ENCODE assay signal across 1 cellular context in the genomic region with DNA sequence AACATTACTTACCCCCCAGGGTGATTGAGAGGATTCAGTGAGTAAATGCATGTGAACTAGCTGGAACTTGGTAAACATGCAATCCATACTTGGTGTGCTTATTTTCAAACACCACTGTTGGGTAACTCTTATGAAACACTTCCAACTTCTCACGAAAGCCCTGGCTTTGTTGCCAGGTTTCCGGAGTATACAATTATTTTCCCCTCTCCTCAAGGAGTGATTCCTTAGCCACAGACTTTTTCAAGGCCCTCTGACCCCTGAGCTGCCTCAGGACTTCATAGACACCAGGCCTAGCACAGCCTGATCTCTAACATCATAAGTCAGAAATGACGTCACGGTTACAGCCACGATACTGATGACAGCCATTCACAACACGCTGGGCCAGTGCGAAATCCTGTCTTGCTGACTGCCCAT.
TF ChIP-seq lines count a peak whose summit lies in the region.

No MANE protein-coding gene starts in this region.

TF ChIP-seq in HepG2, 621 proteins besides CTCF, POLR2A, EP300 and RAD21 (continues in another document):
- TF ChIP-seq KDM4B (CRISPR knock-in tag; IDR thresholded peaks at IDR 0.05) (no peak), AGO1 (IDR thresholded peaks at IDR 0.05; ENCODE audit: low read depth, low read length, poor library complexity, severe bottlenecking) (no peak), THAP7 (CRISPR knock-in tag; IDR thresholded peaks at IDR 0.05) (peak; percentile 81; the same call in 1 of the 2 replicates), SOX6 (IDR thresholded peaks at IDR 0.05) (no peak), SOX6 (CRISPR knock-in tag; IDR thresholded peaks at IDR 0.05) (peak; percentile 84), KAT7 (CRISPR knock-in tag; IDR thresholded peaks at IDR 0.05; ENCODE audit: borderline replicate concordance) (no peak), ZFP37 (CRISPR knock-in tag; IDR thresholded peaks at IDR 0.05; ENCODE audit: borderline replicate concordance) (no peak), HMG20B (CRISPR knock-in tag; conservative IDR thresholded peaks at IDR 0.05) (no peak), FOXJ3 (CRISPR knock-in tag; IDR thresholded peaks at IDR 0.05; ENCODE audit: borderline replicate concordance) (0 out of 2 replicates have a peak, but pooled peaks have one; percentile 53), RXRA (CRISPR knock-in tag; IDR thresholded peaks at IDR 0.05) (no peak), CAMTA2 (CRISPR knock-in tag; IDR thresholded peaks at IDR 0.05; ENCODE audit: borderline replicate concordance) (no peak), POGZ (CRISPR knock-in tag; IDR thresholded peaks at IDR 0.05) (0 out of 2 replicates have a peak, but pooled peaks have one; percentile 10), SIX1 (CRISPR knock-in tag; IDR thresholded peaks at IDR 0.05; ENCODE audit: borderline replicate concordance) (no peak), ZNF574 (CRISPR knock-in tag; IDR thresholded peaks at IDR 0.05) (no peak), ZMYM4 (CRISPR knock-in tag; IDR thresholded peaks at IDR 0.05) (no peak), ZFP82 (CRISPR knock-in tag; IDR thresholded peaks at IDR 0.05; ENCODE audit: borderline replicate concordance) (no peak), ZNF337 (CRISPR knock-in tag; IDR thresholded peaks at IDR 0.05; ENCODE audit: borderline replicate concordance, low read depth) (no peak), MXD3 (CRISPR knock-in tag; IDR thresholded peaks at IDR 0.05) (no peak), ZNF891 (CRISPR knock-in tag; IDR thresholded peaks at IDR 0.05) (no peak), ASH2L (IDR thresholded peaks at IDR 0.05; ENCODE audit: insufficient read length, low read depth, low read length) (no peak), CREBL2 (CRISPR knock-in tag; IDR thresholded peaks at IDR 0.05; ENCODE audit: borderline replicate concordance) (no peak), ZNF761 (CRISPR knock-in tag; conservative IDR thresholded peaks at IDR 0.05) (no peak), ZNF3 (CRISPR knock-in tag; IDR thresholded peaks at IDR 0.05) (no peak), MEF2D (CRISPR knock-in tag; IDR thresholded peaks at IDR 0.05) (0 out of 2 replicates have a peak, but pooled peaks have one; percentile 30), FOXP4 (CRISPR knock-in tag; IDR thresholded peaks at IDR 0.05) (peak; percentile 74), NCOA2 (CRISPR knock-in tag; IDR thresholded peaks at IDR 0.05) (peak; percentile 57; the same call in 1 of the 2 replicates), SAP130 (CRISPR knock-in tag; IDR thresholded peaks at IDR 0.05; ENCODE audit: low read depth) (peak; percentile 45; the same call in 1 of the 2 replicates), ELF1 (CRISPR knock-in tag; IDR thresholded peaks at IDR 0.05) (no peak), NRL (CRISPR knock-in tag; IDR thresholded peaks at IDR 0.05; ENCODE audit: borderline replicate concordance) (no peak), RXRB (CRISPR knock-in tag; IDR thresholded peaks at IDR 0.05; ENCODE audit: borderline replicate concordance) (peak; percentile 52), ATF6 (CRISPR knock-in tag; conservative IDR thresholded peaks at IDR 0.05) (no peak), ZNF441 (CRISPR knock-in tag; IDR thresholded peaks at IDR 0.05; ENCODE audit: borderline replicate concordance) (0 out of 2 replicates have a peak, but pooled peaks have one; percentile 24), ZNF326 (CRISPR knock-in tag; IDR thresholded peaks at IDR 0.05; ENCODE audit: borderline replicate concordance) (0 out of 2 replicates have a peak, but pooled peaks have one; percentile 28), ZNF432 (CRISPR knock-in tag; IDR thresholded peaks at IDR 0.05; ENCODE audit: borderline replicate concordance) (no peak)
- TF ChIP-seq, protein P1, sequence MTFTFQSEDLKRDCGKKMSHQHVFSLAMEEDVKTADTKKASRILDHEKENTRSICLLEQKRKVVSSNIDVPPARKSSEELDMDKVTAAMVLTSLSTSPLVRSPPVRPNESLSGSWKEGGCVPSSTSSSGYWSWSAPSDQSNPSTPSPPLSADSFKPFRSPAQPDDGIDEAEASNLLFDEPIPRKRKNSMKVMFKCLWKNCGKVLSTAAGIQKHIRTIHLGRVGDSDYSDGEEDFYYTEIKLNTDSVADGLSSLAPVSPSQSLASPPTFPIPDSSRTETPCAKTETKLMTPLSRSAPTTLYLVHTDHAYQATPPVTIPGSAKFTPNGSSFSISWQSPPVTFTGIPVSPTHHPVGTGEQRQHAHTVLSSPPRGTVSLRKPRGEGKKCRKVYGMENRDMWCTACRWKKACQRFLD (CRISPR knock-in tag; IDR thresholded peaks at IDR 0.05; ENCODE audit: borderline replicate concordance): no peak
- TF ChIP-seq, protein P2, sequence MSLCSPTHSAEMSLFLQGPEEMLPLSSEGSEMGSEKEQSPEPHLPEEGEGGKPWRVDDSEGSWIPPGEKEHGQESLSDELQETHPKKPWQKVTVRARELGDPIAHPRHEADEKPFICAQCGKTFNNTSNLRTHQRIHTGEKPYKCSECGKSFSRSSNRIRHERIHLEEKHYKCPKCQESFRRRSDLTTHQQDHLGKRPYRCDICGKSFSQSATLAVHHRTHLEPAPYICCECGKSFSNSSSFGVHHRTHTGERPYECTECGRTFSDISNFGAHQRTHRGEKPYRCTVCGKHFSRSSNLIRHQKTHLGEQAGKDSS (CRISPR knock-in tag; IDR thresholded peaks at IDR 0.05; ENCODE audit: borderline replicate concordance, low read depth): no peak
- TF ChIP-seq, protein P3, sequence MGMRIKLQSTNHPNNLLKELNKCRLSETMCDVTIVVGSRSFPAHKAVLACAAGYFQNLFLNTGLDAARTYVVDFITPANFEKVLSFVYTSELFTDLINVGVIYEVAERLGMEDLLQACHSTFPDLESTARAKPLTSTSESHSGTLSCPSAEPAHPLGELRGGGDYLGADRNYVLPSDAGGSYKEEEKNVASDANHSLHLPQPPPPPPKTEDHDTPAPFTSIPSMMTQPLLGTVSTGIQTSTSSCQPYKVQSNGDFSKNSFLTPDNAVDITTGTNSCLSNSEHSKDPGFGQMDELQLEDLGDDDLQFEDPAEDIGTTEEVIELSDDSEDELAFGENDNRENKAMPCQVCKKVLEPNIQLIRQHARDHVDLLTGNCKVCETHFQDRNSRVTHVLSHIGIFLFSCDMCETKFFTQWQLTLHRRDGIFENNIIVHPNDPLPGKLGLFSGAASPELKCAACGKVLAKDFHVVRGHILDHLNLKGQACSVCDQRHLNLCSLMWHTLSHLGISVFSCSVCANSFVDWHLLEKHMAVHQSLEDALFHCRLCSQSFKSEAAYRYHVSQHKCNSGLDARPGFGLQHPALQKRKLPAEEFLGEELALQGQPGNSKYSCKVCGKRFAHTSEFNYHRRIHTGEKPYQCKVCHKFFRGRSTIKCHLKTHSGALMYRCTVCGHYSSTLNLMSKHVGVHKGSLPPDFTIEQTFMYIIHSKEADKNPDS (CRISPR knock-in tag; IDR thresholded peaks at IDR 0.05): no peak
- TF ChIP-seq, protein P4, sequence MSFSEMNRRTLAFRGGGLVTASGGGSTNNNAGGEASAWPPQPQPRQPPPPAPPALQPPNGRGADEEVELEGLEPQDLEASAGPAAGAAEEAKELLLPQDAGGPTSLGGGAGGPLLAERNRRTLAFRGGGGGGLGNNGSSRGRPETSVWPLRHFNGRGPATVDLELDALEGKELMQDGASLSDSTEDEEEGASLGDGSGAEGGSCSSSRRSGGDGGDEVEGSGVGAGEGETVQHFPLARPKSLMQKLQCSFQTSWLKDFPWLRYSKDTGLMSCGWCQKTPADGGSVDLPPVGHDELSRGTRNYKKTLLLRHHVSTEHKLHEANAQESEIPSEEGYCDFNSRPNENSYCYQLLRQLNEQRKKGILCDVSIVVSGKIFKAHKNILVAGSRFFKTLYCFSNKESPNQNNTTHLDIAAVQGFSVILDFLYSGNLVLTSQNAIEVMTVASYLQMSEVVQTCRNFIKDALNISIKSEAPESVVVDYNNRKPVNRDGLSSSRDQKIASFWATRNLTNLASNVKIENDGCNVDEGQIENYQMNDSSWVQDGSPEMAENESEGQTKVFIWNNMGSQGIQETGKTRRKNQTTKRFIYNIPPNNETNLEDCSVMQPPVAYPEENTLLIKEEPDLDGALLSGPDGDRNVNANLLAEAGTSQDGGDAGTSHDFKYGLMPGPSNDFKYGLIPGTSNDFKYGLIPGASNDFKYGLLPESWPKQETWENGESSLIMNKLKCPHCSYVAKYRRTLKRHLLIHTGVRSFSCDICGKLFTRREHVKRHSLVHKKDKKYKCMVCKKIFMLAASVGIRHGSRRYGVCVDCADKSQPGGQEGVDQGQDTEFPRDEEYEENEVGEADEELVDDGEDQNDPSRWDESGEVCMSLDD (CRISPR knock-in tag; IDR thresholded peaks at IDR 0.05; ENCODE audit: borderline replicate concordance): no peak
